1 cellular context compared by ENCODE assay signal in genomic region chr2:52934920-52935640, GRCh38.
TF ChIP-seq lines count a peak whose summit lies in the region.

No MANE protein-coding gene starts in this region.

TF ChIP-seq in GM12878, 131 proteins besides CTCF, POLR2A, EP300 and RAD21 (continued from another document):
- no peak for TF ChIP-seq CEBPZ (IDR thresholded peaks at IDR 0.05; ENCODE audit: low read depth, low read length)
